In the genomic region with DNA sequence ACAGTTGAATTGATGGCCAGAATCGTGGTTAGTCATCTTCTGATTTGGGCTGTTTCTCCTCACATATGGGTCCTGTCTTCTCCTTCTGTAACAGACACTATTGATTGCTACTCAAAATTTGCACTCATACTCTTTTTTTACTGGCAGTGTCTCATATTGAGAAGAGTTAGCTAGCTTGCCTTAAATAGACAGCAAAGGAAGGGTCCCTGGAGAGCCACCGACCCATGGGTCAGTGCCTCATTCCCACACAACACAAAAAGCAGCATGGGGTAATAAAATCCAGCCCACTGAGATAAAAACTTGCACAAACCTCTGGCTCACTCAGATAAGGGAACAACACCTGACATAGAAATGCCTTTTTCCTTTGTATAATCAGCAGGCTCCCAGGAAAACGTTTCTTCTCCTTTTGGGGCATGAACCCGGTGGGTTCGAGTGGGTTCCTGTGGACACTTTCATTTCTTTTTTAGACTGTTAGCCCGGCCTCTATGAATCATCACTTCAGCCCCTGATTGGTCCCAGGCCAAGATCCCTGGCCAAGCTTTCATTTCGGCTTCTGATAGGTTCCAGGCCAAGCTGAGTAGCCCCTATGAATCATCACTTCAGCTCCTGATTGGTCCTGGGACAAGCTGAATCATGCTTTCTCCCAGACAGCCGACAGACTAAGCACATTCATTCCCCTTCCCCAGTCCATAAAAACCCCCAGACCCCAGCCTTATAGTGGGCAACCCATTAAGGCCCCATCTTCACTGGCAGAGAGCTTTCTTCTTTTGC, we compare ENCODE assay signal across 20 cellular contexts.
DNase-seq lines count a peak whose midpoint lies in the region; ATAC-seq and TF ChIP-seq lines count a peak whose summit lies in the region.
"Had no signal": no experiment of that assay in that cellular context is flagged by ENCODE, and none has a peak within 500 bp of the region (broad histone marks: within the 10 kb centered on the region; RNA-seq: fewer than 3 reads in every experiment).

No MANE protein-coding gene starts in this region.

- H3K27ac ChIP-seq in right atrium auricular region (peak overlapping the region in 1 of 2 donors; percentile 29), breast epithelium (no peak overlapping the region), aorta (ENCODE audit: low read depth in 1 of 2, low read length in 2 of 2) (no peak overlapping the region), endodermal cell (ENCODE audit: low read depth, low read length) (no peak overlapping the region)
- H3K27ac ChIP-seq: adrenal gland, esophagus muscularis mucosa, neutrophil had no signal

- no peak overlapping the region for H3K4me3 ChIP-seq in right atrium auricular region
- H3K4me3 ChIP-seq in breast epithelium = peak overlapping the region in 2 of 3 donors; percentile 4 to 8
- no peak overlapping the region for H3K4me3 ChIP-seq in aorta (ENCODE audit: low read length in 2 of 2)
- H3K4me3 ChIP-seq in endodermal cell (ENCODE audit: low read length) = no peak overlapping the region
- H3K4me3 ChIP-seq: adrenal gland, esophagus muscularis mucosa had no signal

- intact Hi-C loops in left cardiac atrium (cut with DNase I) (no loop called here), breast epithelium (cut with DNase I; ENCODE audit: low total_unique reads) (no loop called here), aorta (cut with DNase I) (no loop called here)

- peak; percentile 26 for DNase-seq in left cardiac atrium
- DNase-seq in right atrium auricular region (ENCODE audit: low spot score) = no peak
- peak; percentile 31 for DNase-seq in OCI-M2 (lab: John Stamatoyannopoulos, UW; ENCODE audit: unreplicated experiment)
- no peak for DNase-seq in breast epithelium (ENCODE audit: low spot score in 2 of 2)
- DNase-seq in aorta = peak; percentile 43 to 76
- no peak for DNase-seq in endodermal cell
- DNase-seq: activated CD4-positive, alpha-beta T cell treated with anti-CD3 and anti-CD28 coated beads, Interleukin-2, amount 10 ng/mL, durations not matched to agents 7 days and 5 days; adrenal gland; CD4-positive, CD25-positive, alpha-beta regulatory T cell; DMS79; effector CD4-positive, alpha-beta T cell; NCI-H1417 treated with DMSO at 0.1 percent for 48 hours; NCI-H82; stimulated activated CD4-positive, alpha-beta T cell treated with anti-CD3 and anti-CD28 coated beads, Interleukin-12 subunit alpha, Interleukin-12 subunit beta, amount 100 ng/mL, for 4 hours; substantia nigra had no signal

- no peaks in the 10 kb centered on the region for H3K27me3 ChIP-seq in right atrium auricular region
- H3K27me3 ChIP-seq in breast epithelium = no peaks in the 10 kb centered on the region
- no peaks in the 10 kb centered on the region for H3K27me3 ChIP-seq in aorta (ENCODE audit: control insufficient read depth in 1 of 2, insufficient read depth in 2 of 2, low read length in 1 of 2)
- no peaks in the 10 kb centered on the region for H3K27me3 ChIP-seq in endodermal cell (ENCODE audit: control insufficient read depth, insufficient read depth, low read length, poor library complexity, severe bottlenecking)
- H3K27me3 ChIP-seq: adrenal gland, esophagus muscularis mucosa, neutrophil had no signal

- H3K4me3 Mint-ChIP-seq in endodermal cell = no peak overlapping the region
- H3K4me3 Mint-ChIP-seq: activated CD4-positive, alpha-beta T cell treated with anti-CD3 and anti-CD28 coated beads, Interleukin-2, amount 10 ng/mL, durations not matched to agents 7 days and 5 days; CD4-positive, CD25-positive, alpha-beta regulatory T cell; central memory CD8-positive, alpha-beta T cell had no signal

- no peaks in the 10 kb centered on the region for H3K36me3 Mint-ChIP-seq in endodermal cell (ENCODE audit: low read depth)
- H3K36me3 Mint-ChIP-seq: CD4-positive, CD25-positive, alpha-beta regulatory T cell had no signal

- TF ChIP-seq CTCF in right atrium auricular region (IDR thresholded peaks at IDR 0.05) (no peak), breast epithelium (IDR thresholded peaks at IDR 0.05) (no peak), endodermal cell (conservative IDR thresholded peaks at IDR 0.05) (no peak)

- peaks cover 22% of the 10 kb centered on the region for H3K9me3 Mint-ChIP-seq in endodermal cell
- H3K9me3 Mint-ChIP-seq: central memory CD8-positive, alpha-beta T cell had no signal

- H3K36me3 ChIP-seq in right atrium auricular region = no peaks in the 10 kb centered on the region
- no peaks in the 10 kb centered on the region for H3K36me3 ChIP-seq in breast epithelium
- H3K36me3 ChIP-seq in aorta (ENCODE audit: control insufficient read depth in 1 of 2, insufficient read depth in 2 of 2, low read length in 1 of 2) = no peaks in the 10 kb centered on the region
- no peaks in the 10 kb centered on the region for H3K36me3 ChIP-seq in endodermal cell (ENCODE audit: control insufficient read depth, insufficient read depth, low read length)
- H3K36me3 ChIP-seq: adrenal gland, esophagus muscularis mucosa, neutrophil had no signal

- H3K4me1 Mint-ChIP-seq in endodermal cell = no peaks in the 10 kb centered on the region
- H3K4me1 Mint-ChIP-seq: activated CD4-positive, alpha-beta T cell treated with anti-CD3 and anti-CD28 coated beads, Interleukin-2, amount 10 ng/mL, durations not matched to agents 7 days and 5 days; CD4-positive, CD25-positive, alpha-beta regulatory T cell; central memory CD8-positive, alpha-beta T cell had no signal

- WGBS in aorta, 2 donors = 39 to 52% methylated on average over 8 of the region's 8 CpGs
- 77 to 95% methylated on average over 4 to 7 of the region's 8 CpGs for WGBS in endodermal cell (ENCODE audit: insufficient coverage in 1 of 2, insufficient read length in 1 of 2), 2 experiments

- no peak for TF ChIP-seq POLR2A in breast epithelium (IDR thresholded peaks at IDR 0.05)

- no peaks in the 10 kb centered on the region for H3K27me3 Mint-ChIP-seq in endodermal cell (ENCODE audit: insufficient read depth)
- H3K27me3 Mint-ChIP-seq: activated CD4-positive, alpha-beta T cell treated with anti-CD3 and anti-CD28 coated beads, Interleukin-2, amount 10 ng/mL, durations not matched to agents 7 days and 5 days; CD4-positive, CD25-positive, alpha-beta regulatory T cell; central memory CD8-positive, alpha-beta T cell had no signal

- H3K4me1 ChIP-seq in right atrium auricular region (no peaks in the 10 kb centered on the region), breast epithelium (no peaks in the 10 kb centered on the region), aorta (ENCODE audit: control insufficient read depth in 1 of 2, insufficient read depth in 2 of 2, low read length in 2 of 2) (no peaks in the 10 kb centered on the region), endodermal cell (ENCODE audit: control insufficient read depth, insufficient read depth, low read length) (no peaks in the 10 kb centered on the region)
- H3K4me1 ChIP-seq: adrenal gland, esophagus muscularis mucosa had no signal

- H3K9me3 ChIP-seq in right atrium auricular region (peaks cover 4 to 8% of the 10 kb centered on the region in 2 donors), breast epithelium (peaks cover 0 to 10% of the 10 kb centered on the region in 2 donors), aorta (ENCODE audit: control insufficient read depth, low read length) (no peaks in the 10 kb centered on the region), endodermal cell (ENCODE audit: control insufficient read depth, low read length) (peaks cover 2% of the 10 kb centered on the region)
- H3K9me3 ChIP-seq: adrenal gland, esophagus muscularis mucosa, neutrophil had no signal

- no peak overlapping the region for H3K9ac ChIP-seq in endodermal cell (ENCODE audit: extremely low read depth, low read length, poor library complexity, severe bottlenecking)

- no peak overlapping the region for H3K27ac Mint-ChIP-seq in endodermal cell
- H3K27ac Mint-ChIP-seq: activated CD4-positive, alpha-beta T cell treated with anti-CD3 and anti-CD28 coated beads, Interleukin-2, amount 10 ng/mL, durations not matched to agents 7 days and 5 days; CD4-positive, CD25-positive, alpha-beta regulatory T cell had no signal

- ATAC-seq in left cardiac atrium = peak in 1 of 2 donors; percentile 71
- ATAC-seq in aorta (ENCODE audit: low FRiP score) = peak; percentile 50
- no peak for ATAC-seq in GM19351 (IDR thresholded peaks at IDR 0.05; ENCODE audit: unreplicated experiment)
- ATAC-seq in HG02642 (IDR thresholded peaks at IDR 0.05; ENCODE audit: poor library complexity, unreplicated experiment) = no peak

Comparison
In these comparisons a context has a peak if more than half of its experiments do, and no peak if none do; other contexts are left out.
1. DNase-seq: peak in left cardiac atrium (single experiment), OCI-M2 (single experiment) and aorta (2 of 2); none in right atrium auricular region (single experiment), breast epithelium (0 of 2) and endodermal cell (single experiment).
2. H3K4me3 ChIP-seq: peak in breast epithelium (2 of 3); none in right atrium auricular region (0 of 2), aorta (0 of 2) and endodermal cell (single experiment).